In the genomic region with DNA sequence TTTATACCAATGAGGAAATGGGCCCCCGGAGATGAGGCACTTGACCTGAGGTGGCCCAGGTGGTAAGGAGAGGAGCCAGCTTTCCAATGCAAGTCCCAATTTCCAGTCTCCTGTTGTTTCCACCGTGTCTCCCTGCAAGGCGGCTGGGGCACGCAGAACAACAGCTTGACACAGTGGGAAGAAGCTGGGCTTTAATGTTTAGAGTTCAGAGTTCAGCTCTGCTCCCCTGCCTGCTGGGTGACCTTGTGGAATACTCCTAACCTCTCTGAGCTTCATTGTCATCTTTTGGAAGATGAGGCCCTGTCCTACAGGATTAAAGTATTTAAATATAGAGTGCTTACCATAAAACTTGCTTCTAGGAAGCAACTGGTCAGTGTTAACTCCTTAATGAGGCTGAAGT, we compare ENCODE assay signal across 14 cellular contexts.
DNase-seq lines count a peak whose midpoint lies in the region; ATAC-seq, FAIRE-seq and TF ChIP-seq lines count a peak whose summit lies in the region.
"Had no signal": no experiment of that assay in that cellular context is flagged by ENCODE, and none has a peak within 500 bp of the region (broad histone marks: within the 10 kb centered on the region; RNA-seq: fewer than 3 reads in every experiment).

No MANE protein-coding gene starts in this region.

- FAIRE-seq in H1 (lab: Jason Lieb, UNC): no peak
- FAIRE-seq: colon, TTC549 had no signal

- no peak overlapping the region for H4K5ac ChIP-seq in H1 (ENCODE audit: insufficient read length, low read depth, low read length)

- H2BK20ac ChIP-seq in H1 (ENCODE audit: low read length): 0 out of 2 replicates have a peak overlapping the region, but pooled peaks have one; percentile 19

- POLR2A ChIA-PET in H1 (lab: Charles Lee; ENCODE audit: partially characterized antibody): interaction anchor here (0.7 to 1.5 kb wide), 2 partner anchors 11 to 20 kb away, joined by 3 to 5 read pairs; no protein-coding TSS in a partner anchor

- H2AFZ ChIP-seq in H1 (ENCODE audit: low read length): no peak overlapping the region

- no peak overlapping the region for H3K56ac ChIP-seq in H1 (replicated peaks; ENCODE audit: insufficient read length, low read depth, low read length)

- no peak overlapping the region for H4K8ac ChIP-seq in H1 (ENCODE audit: extremely low read depth, insufficient read depth, low read length)

- no peak for TF ChIP-seq POLR2A in H1 (IDR thresholded peaks at IDR 0.05; ENCODE audit: control extremely low read depth in 1 of 2, low read depth in 2 of 2, low read length in 2 of 2)

- H4K91ac ChIP-seq in H1 (replicated peaks; ENCODE audit: insufficient read length, low read length): no peak overlapping the region

- no peaks in the 10 kb centered on the region for H3K27me3 ChIP-seq in BLaER1
- H3K27me3 ChIP-seq in HUES48 (ENCODE audit: control insufficient read depth, insufficient read depth, low read length): no peaks in the 10 kb centered on the region
- H3K27me3 ChIP-seq in H1 (replicated peaks in 1 of 4; ENCODE audit: control insufficient read depth in 3 of 4, extremely low read depth in 1 of 4, insufficient read depth in 3 of 4, low read length in 3 of 4): no peaks in the 10 kb centered on the region; a peak in 3 of 7 replicates
- H3K27me3 ChIP-seq in psoas muscle (ENCODE audit: insufficient read depth in 3 of 3, low read length in 2 of 3): no peaks in the 10 kb centered on the region

- H2BK5ac ChIP-seq in H1 (ENCODE audit: low read depth, low read length): no peak overlapping the region; the same call in 1 of the 2 replicates

- H3K27ac ChIP-seq in BLaER1 (peak overlapping the region; percentile 21), HUES48 (ENCODE audit: low read depth, low read length) (peak overlapping the region; percentile 88), H1 (ENCODE audit: low read depth, low read length) (no peak overlapping the region), psoas muscle (peak overlapping the region; percentile 87)

- H3K4me1 ChIP-seq in BLaER1 (peaks cover 100% of the 10 kb centered on the region), HUES48 (ENCODE audit: control insufficient read depth, insufficient read depth, low read length) (peaks cover 82% of the 10 kb centered on the region), H1 (replicated peaks in 1 of 4; ENCODE audit: control insufficient read depth in 3 of 4, insufficient read depth in 4 of 4, low read length in 3 of 4) (peaks cover 25 to 43% (median 30%) of the 10 kb centered on the region in 4 experiments), psoas muscle (peaks cover 99% of the 10 kb centered on the region)

- 76% methylated on average over 4 of the region's 4 CpGs; no CpG with 5 or more reads in 1 of the 2 experiments for WGBS in H1 (ENCODE audit: extremely low coverage in 1 of 2, insufficient coverage in 1 of 2, insufficient read length in 1 of 2, insufficient replicate concordance in 2 of 2, low coverage in 1 of 2, low lambda C conversion rate in 2 of 2, missing lambda C conversion rate in 1 of 2), 2 experiments
- 58 to 67% (median 60%) methylated on average over 4 of the region's 4 CpGs for WGBS in psoas muscle, 3 donors

- no peak overlapping the region for H3K9ac ChIP-seq in BLaER1
- no peak overlapping the region for H3K9ac ChIP-seq in HUES48 (ENCODE audit: low read depth, low read length)
- no peak overlapping the region for H3K9ac ChIP-seq in H1 (replicated peaks in 1 of 4; ENCODE audit: extremely low read depth in 1 of 4, low read depth in 3 of 4, low read length in 3 of 4)

- H4K20me1 ChIP-seq in BLaER1: peaks cover 100% of the 10 kb centered on the region
- no peaks in the 10 kb centered on the region for H4K20me1 ChIP-seq in H1 (replicated peaks in 1 of 2; ENCODE audit: control insufficient read depth in 1 of 2, insufficient read depth in 2 of 2, low read length in 2 of 2)

- DNase-seq in H1 (ENCODE audit: low read depth in 1 of 2, low spot score in 2 of 2) (no peak), psoas muscle (no peak)
- DNase-seq: DMS153; NCI-H1417 treated with DMSO at 0.1 percent for 48 hours; stimulated activated CD4-positive, alpha-beta T cell treated with anti-CD3 and anti-CD28 coated beads, Interleukin-15, amount 100 ng/mL, for 24 hours; stimulated activated naive CD8-positive, alpha-beta T cell treated with anti-CD3 and anti-CD28 coated beads, Interleukin-15, Interleukin-2, amounts not matched to agents 100 U/mL and 50 U/mL, for 24 hours had no signal

- intact Hi-C loops in psoas muscle (cut with DNase I): no loop called here

- no peaks in the 10 kb centered on the region for H3K23me2 ChIP-seq in H1 (ENCODE audit: low read depth, low read length)

- H2BK120ac ChIP-seq in H1 (replicated peaks; ENCODE audit: low read depth, low read length): no peak overlapping the region

- no peak overlapping the region for H2BK15ac ChIP-seq in H1 (ENCODE audit: low read length)

- CTCF ChIA-PET in H1 (lab: Charles Lee; ENCODE audit: partially characterized antibody): no interaction called here

- TF ChIP-seq EP300 in H1 (IDR thresholded peaks at IDR 0.05; ENCODE audit: borderline replicate concordance in 1 of 2, low read depth in 2 of 2, low read length in 2 of 2): no peak

- TF ChIP-seq RAD21 in H1 (IDR thresholded peaks at IDR 0.05 in 1 of 2, conservative IDR thresholded peaks at IDR 0.05 in 1 of 2; ENCODE audit: low read depth in 2 of 2, low read length in 2 of 2): no peak

- no peaks in the 10 kb centered on the region; a peak in 1 of 4 replicates for H3K79me2 ChIP-seq in H1 (ENCODE audit: control insufficient read depth in 1 of 2, insufficient read depth in 2 of 2, low read length in 2 of 2)

- ATAC-seq in psoas muscle: no peak
- no peak for ATAC-seq in HG03432 (IDR thresholded peaks at IDR 0.05; ENCODE audit: unreplicated experiment)
- no peak for ATAC-seq in GM21723 (IDR thresholded peaks at IDR 0.05; ENCODE audit: unreplicated experiment)
- ATAC-seq in GM19023 (IDR thresholded peaks at IDR 0.05; ENCODE audit: unreplicated experiment): no peak
- ATAC-seq in HG03565 (IDR thresholded peaks at IDR 0.05; ENCODE audit: unreplicated experiment): no peak
- ATAC-seq: stimulated activated naive CD8-positive, alpha-beta T cell treated with anti-CD3 and anti-CD28 coated beads, Interleukin-15, Interleukin-2, amounts not matched to agents 100 U/mL and 50 U/mL, for 24 hours had no signal

- no peaks in the 10 kb centered on the region for H3K79me1 ChIP-seq in H1 (ENCODE audit: low read depth, low read length)

- H3K4ac ChIP-seq in H1 (replicated peaks; ENCODE audit: insufficient read length, low read depth, low read length): no peak overlapping the region

- peaks cover 2% of the 10 kb centered on the region; the same call in 1 of the 2 replicates for H3K36me3 ChIP-seq in BLaER1
- no peaks in the 10 kb centered on the region for H3K36me3 ChIP-seq in HUES48 (ENCODE audit: control insufficient read depth, insufficient read depth, low read length)
- H3K36me3 ChIP-seq in H1 (ENCODE audit: control insufficient read depth in 2 of 4, insufficient read depth in 4 of 4, low read length in 3 of 4): no peaks in the 10 kb centered on the region
- H3K36me3 ChIP-seq in psoas muscle (ENCODE audit: insufficient read depth in 1 of 2, low read depth in 1 of 2): no peaks in the 10 kb centered on the region

- H3K4me2 ChIP-seq in BLaER1 (peak overlapping the region; percentile 84), H1 (ENCODE audit: insufficient read depth in 1 of 2, low read depth in 2 of 2, low read length in 2 of 2) (no peak overlapping the region)

- H3K18ac ChIP-seq in H1 (ENCODE audit: extremely low read depth, low read length): no peak overlapping the region

- H2AK5ac ChIP-seq in H1 (ENCODE audit: low read depth, low read length): no peak overlapping the region

- no peak overlapping the region for H3K23ac ChIP-seq in H1 (ENCODE audit: insufficient read length)

- no peak overlapping the region for H3K14ac ChIP-seq in H1 (ENCODE audit: insufficient read length)

- H2BK12ac ChIP-seq in H1 (ENCODE audit: low read depth, low read length): no peak overlapping the region

- TF ChIP-seq CTCF in H1 (IDR thresholded peaks at IDR 0.05; ENCODE audit: control extremely low read depth in 1 of 3, insufficient read depth in 1 of 3, low read depth in 1 of 3, low read length in 3 of 3) (no peak), psoas muscle (IDR thresholded peaks at IDR 0.05) (no peak)

- no peak overlapping the region for H3K4me3 ChIP-seq in BLaER1
- no peak overlapping the region for H3K4me3 ChIP-seq in HUES48 (ENCODE audit: low read depth, low read length)
- H3K4me3 ChIP-seq in H1 (ENCODE audit: extremely low read depth in 1 of 4, insufficient read depth in 2 of 4, low read depth in 3 of 4, low read length in 4 of 4): no peak overlapping the region
- H3K4me3 ChIP-seq in psoas muscle: no peak overlapping the region

- H3K9me3 ChIP-seq in BLaER1: no peaks in the 10 kb centered on the region
- H3K9me3 ChIP-seq in HUES48 (ENCODE audit: control insufficient read depth, insufficient read depth, low read length): no peaks in the 10 kb centered on the region
- H3K9me3 ChIP-seq in H1 (ENCODE audit: insufficient read depth in 2 of 2, low read depth in 1 of 2, low read length in 1 of 2): no peaks in the 10 kb centered on the region
- H3K9me3 ChIP-seq in psoas muscle: no peaks in the 10 kb centered on the region

TF ChIP-seq in H1, 55 proteins besides CTCF, POLR2A, EP300 and RAD21 (continues in another document):
- TF ChIP-seq, protein P1, sequence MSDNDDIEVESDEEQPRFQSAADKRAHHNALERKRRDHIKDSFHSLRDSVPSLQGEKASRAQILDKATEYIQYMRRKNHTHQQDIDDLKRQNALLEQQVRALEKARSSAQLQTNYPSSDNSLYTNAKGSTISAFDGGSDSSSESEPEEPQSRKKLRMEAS (IDR thresholded peaks at IDR 0.05): no peak
- TF ChIP-seq SRF (IDR thresholded peaks at IDR 0.05; ENCODE audit: low read depth, low read length) (no peak), SIN3A (conservative IDR thresholded peaks at IDR 0.05 in 1 of 2, IDR thresholded peaks at IDR 0.05 in 1 of 2; ENCODE audit: low read depth in 1 of 2, low read length in 2 of 2) (no peak), SAP30 (IDR thresholded peaks at IDR 0.05; ENCODE audit: insufficient read depth, insufficient replicate concordance, low read length) (no peak), KDM1A (IDR thresholded peaks at IDR 0.05; ENCODE audit: borderline replicate concordance, low read length) (0 out of 2 replicates have a peak, but pooled peaks have one; percentile 37)
